8 cellular contexts compared by ENCODE assay signal in the genomic region with DNA sequence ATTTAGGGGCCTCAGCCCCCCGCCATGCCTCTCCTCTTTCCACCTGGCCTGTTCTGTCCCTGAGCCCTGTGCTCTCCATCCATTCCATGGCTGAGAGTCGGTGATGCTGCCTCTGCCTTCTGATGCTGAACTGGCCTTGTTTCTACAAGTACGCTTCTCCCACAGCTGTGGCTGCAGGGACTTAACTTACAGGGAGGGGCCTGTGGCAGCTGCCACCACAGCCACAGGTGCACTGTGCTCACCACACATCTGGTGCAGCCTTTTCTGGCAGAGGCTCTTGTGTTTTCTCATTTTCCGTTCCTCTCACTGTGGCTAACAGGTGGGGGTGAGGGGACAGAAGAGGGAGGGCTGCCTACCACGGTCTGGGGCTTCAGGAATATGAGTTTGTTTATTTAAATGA. TPM values are rescaled to one million over a fixed set of nuclear protein-coding genes. Genes with fewer than 3 reads are reported as not detected.
DNase-seq lines count a peak whose midpoint lies in the region; ATAC-seq and TF ChIP-seq lines count a peak whose summit lies in the region.
"Had no signal": no experiment of that assay in that cellular context is flagged by ENCODE, and none has a peak within 500 bp of the region (broad histone marks: within the 10 kb centered on the region; RNA-seq: fewer than 3 reads in every experiment).

No MANE protein-coding gene starts in this region.

- peak overlapping the region; percentile 62 to 73 (median 67) for H3K4me3 Mint-ChIP-seq in nephron

- peak overlapping the region in 1 of 3 experiments; percentile 28 for H3K27ac Mint-ChIP-seq in nephron

- peaks cover 20% of the 10 kb centered on the region for H3K4me1 Mint-ChIP-seq in nephron

- peak; percentile 94 for ATAC-seq in GM18867 (IDR thresholded peaks at IDR 0.05; ENCODE audit: unreplicated experiment)
- peak; percentile 94 for ATAC-seq in GM21723 (IDR thresholded peaks at IDR 0.05; ENCODE audit: unreplicated experiment)

- H3K27me3 Mint-ChIP-seq in nephron (ENCODE audit: low read depth) = peaks cover 22% of the 10 kb centered on the region

- no peaks in the 10 kb centered on the region for H3K36me3 Mint-ChIP-seq in nephron (ENCODE audit: low read depth)

- no peak overlapping the region for H3K4me3 ChIP-seq in Jurkat, Clone E6-1 (ENCODE audit: low read length)

- TF ChIP-seq CTCF in nephron (IDR thresholded peaks at IDR 0.05; ENCODE audit: unreplicated experiment in 3 of 3) = no peak

- peak; percentile 67 for DNase-seq in Jurkat, Clone E6-1 (ENCODE audit: low read depth, low spot score)
- DNase-seq in dedifferentiated amniotic fluid mesenchymal stem cell (ENCODE audit: extremely low spot score) = no peak
- no peak for DNase-seq in stimulated activated CD4-positive, alpha-beta T cell treated with anti-CD3 and anti-CD28 coated beads, Interleukin-15, amount 100 ng/mL, for 24 hours
- DNase-seq in DMS114 treated with DMSO at 0.1 percent for 48 hours (lab: John Stamatoyannopoulos, UW; ENCODE audit: unreplicated experiment) = no peak
- DNase-seq: hippocampal formation had no signal

- no peaks in the 10 kb centered on the region for H3K9me3 Mint-ChIP-seq in nephron

RNA-seq across cellular contexts. Expression of gene FMO1, which starts 4.2 kb away (rescaled TPM):
- not detected for polyA plus RNA-seq in Jurkat, Clone E6-1 (2012; ENCODE audit: insufficient read depth, insufficient read length)
